Comparison of ENCODE assay signal across 13 cellular contexts in genomic region chrX:133434197-133434820, GRCh38. TPM values are rescaled to one million over a fixed set of nuclear protein-coding genes. Genes with fewer than 3 reads are reported as not detected.
"Had no signal": no experiment of that assay in that cellular context is flagged by ENCODE, and none has a peak within 500 bp of the region (broad histone marks: within the 10 kb centered on the region; RNA-seq: fewer than 3 reads in every experiment).

No MANE protein-coding gene starts in this region.

- H3K36me3 ChIP-seq: gastroesophageal sphincter, ovary, suprapubic skin had no signal

- H3K27me3 Mint-ChIP-seq: activated T-helper 17 cell treated with anti-CD3 and anti-CD28 coated beads, Interleukin-2, amount 50 U/mL, for 72 hours; stimulated activated naive CD8-positive, alpha-beta T cell treated with anti-CD3 and anti-CD28 coated beads, Interleukin-15, Interleukin-2, amounts not matched to agents 100 ng/mL and 50 ng/mL, for 24 hours had no signal

- H3K4me3 ChIP-seq: gastroesophageal sphincter, ovary, suprapubic skin had no signal

- H3K27me3 ChIP-seq: gastroesophageal sphincter, ovary, suprapubic skin had no signal

- H3K4me3 Mint-ChIP-seq: activated T-helper 17 cell treated with anti-CD3 and anti-CD28 coated beads, Interleukin-2, amount 50 U/mL, for 72 hours; stimulated activated naive CD8-positive, alpha-beta T cell treated with anti-CD3 and anti-CD28 coated beads, Interleukin-15, Interleukin-2, amounts not matched to agents 100 ng/mL and 50 ng/mL, for 24 hours had no signal

- H3K4me1 Mint-ChIP-seq: activated T-helper 17 cell treated with anti-CD3 and anti-CD28 coated beads, Interleukin-2, amount 50 U/mL, for 72 hours had no signal

- H3K27ac ChIP-seq: gastroesophageal sphincter, ovary, suprapubic skin had no signal

- H3K27ac Mint-ChIP-seq: activated T-helper 17 cell treated with anti-CD3 and anti-CD28 coated beads, Interleukin-2, amount 50 U/mL, for 72 hours; stimulated activated naive CD8-positive, alpha-beta T cell treated with anti-CD3 and anti-CD28 coated beads, Interleukin-15, Interleukin-2, amounts not matched to agents 100 ng/mL and 50 ng/mL, for 24 hours had no signal

- H3K9me3 Mint-ChIP-seq: activated T-helper 17 cell treated with anti-CD3 and anti-CD28 coated beads, Interleukin-2, amount 50 U/mL, for 72 hours; stimulated activated naive CD8-positive, alpha-beta T cell treated with anti-CD3 and anti-CD28 coated beads, Interleukin-15, Interleukin-2, amounts not matched to agents 100 ng/mL and 50 ng/mL, for 24 hours had no signal

- DNase-seq: activated CD4-positive, alpha-beta T cell treated with anti-CD3 and anti-CD28 coated beads, Interleukin-2, amount 50 U/mL, for 4 hours; activated CD4-positive, CD25-positive, alpha-beta regulatory T cell treated with anti-CD3 and anti-CD28 coated beads, Interleukin-2, amount 50 U/mL, for 72 hours; activated naive CD4-positive, alpha-beta T cell treated with Interleukin-2 at 50 U/mL for 16 hours; activated T-cell treated with anti-CD3 and anti-CD28 coated beads for 4 hours; anterior cingulate cortex; islet precursor cell; ovary; T-helper 9 cell had no signal

RNA-seq across cellular contexts. Expression of gene GPC4, which starts 19.0 kb away (rescaled TPM):
- total RNA-seq: activated T-helper 17 cell treated with anti-CD3 and anti-CD28 coated beads, Interleukin-2, amount 50 U/mL, for 72 hours; pulmonary artery endothelial cell had no signal
